ENCODE assay signal across 11 cellular contexts in genomic region chr1:74579425-74579824, GRCh38.
A peak's percentile ranks its signal among the peaks of the same experiment; 100 is the strongest.
DNase-seq lines count a peak whose midpoint lies in the region; ATAC-seq, FAIRE-seq and TF ChIP-seq lines count a peak whose summit lies in the region.
"Had no signal": no experiment of that assay in that cellular context is flagged by ENCODE, and none has a peak within 500 bp of the region (broad histone marks: within the 10 kb centered on the region; RNA-seq: fewer than 3 reads in every experiment).

No MANE protein-coding gene starts in this region.

- no peaks in the 10 kb centered on the region for H4K20me1 ChIP-seq in GM12878 (ENCODE audit: control insufficient read depth, insufficient read depth)

- no peaks in the 10 kb centered on the region for H3K27me3 ChIP-seq in GM12878 (replicated peaks in 1 of 2; ENCODE audit: control insufficient read depth in 2 of 2, insufficient read depth in 2 of 2, low read length in 1 of 2)
- no peaks in the 10 kb centered on the region for H3K27me3 ChIP-seq in mesenchymal stem cell (ENCODE audit: control insufficient read depth in 1 of 2, insufficient read depth in 1 of 2, low read length in 2 of 2)
- H3K27me3 ChIP-seq: gastroesophageal sphincter had no signal

- SMC1A ChIA-PET in GM12878 (lab: Charles Lee; ENCODE audit: uncharacterized antibody, unreplicated experiment): interaction anchor here (0.9 to 1.5 kb wide), 2 partner anchors 37 to 110 kb away, joined by 3 to 5 read pairs; no protein-coding TSS in a partner anchor

- TF ChIP-seq POLR2A in GM12878 (IDR thresholded peaks at IDR 0.05; ENCODE audit: low read depth, low read length): no peak

- no peaks in the 10 kb centered on the region for H3K79me2 ChIP-seq in GM12878 (ENCODE audit: control insufficient read depth, insufficient read depth, low read length)

- H2BK5ac ChIP-seq in mesenchymal stem cell (ENCODE audit: low read depth, low read length, poor library complexity, severe bottlenecking): no peak overlapping the region

- H2AK5ac ChIP-seq in mesenchymal stem cell (ENCODE audit: low read length, severe bottlenecking): no peak overlapping the region

- RAD21 ChIA-PET in GM12878 (lab: Charles Lee; ENCODE audit: unreplicated experiment): interaction anchor here (0.6 kb wide), 1 partner anchor 14 kb away, joined by 3 read pairs; no protein-coding TSS in a partner anchor

- H3K36me3 ChIP-seq in GM12878 (ENCODE audit: control insufficient read depth in 2 of 2, insufficient read depth in 2 of 2, low read length in 1 of 2) (no peaks in the 10 kb centered on the region), mesenchymal stem cell (ENCODE audit: control insufficient read depth in 1 of 2, insufficient read depth in 2 of 2, low read depth in 1 of 2, low read length in 2 of 2) (no peaks in the 10 kb centered on the region)
- H3K36me3 ChIP-seq: gastroesophageal sphincter had no signal

- ATAC-seq in GM18520 (IDR thresholded peaks at IDR 0.05; ENCODE audit: unreplicated experiment) (peak; percentile 98), GM21447 (IDR thresholded peaks at IDR 0.05; ENCODE audit: unreplicated experiment) (peak; percentile 98), HG03095 (IDR thresholded peaks at IDR 0.05; ENCODE audit: unreplicated experiment) (peak; percentile 99), GM12878 (peak; percentile 98)
- ATAC-seq: gastroesophageal sphincter had no signal

- no peak for TF ChIP-seq EP300 in GM12878 (IDR thresholded peaks at IDR 0.05; ENCODE audit: borderline replicate concordance in 1 of 2, control insufficient read depth in 1 of 2, low read depth in 2 of 2, low read length in 2 of 2)

- H2BK15ac ChIP-seq in mesenchymal stem cell (ENCODE audit: low read depth, poor library complexity, severe bottlenecking): no peak overlapping the region

- no peak overlapping the region for H3K4ac ChIP-seq in mesenchymal stem cell (ENCODE audit: low read depth in 1 of 2, low read length in 2 of 2)

- peak; percentile 65 for DNase-seq in GM12878 (ENCODE audit: low read depth, low spot score)
- no peak for DNase-seq in mesenchymal stem cell
- DNase-seq in activated effector memory CD4-positive, alpha-beta T cell treated with Interleukin-2 at 50 U/mL for 16 hours: no peak
- DNase-seq in NCI-H2171 (lab: John Stamatoyannopoulos, UW): no peak
- DNase-seq in NCI-H2196 (lab: John Stamatoyannopoulos, UW; ENCODE audit: unreplicated experiment): no peak
- DNase-seq: GOT3; stimulated activated CD8-positive, alpha-beta memory T cell treated with anti-CD3 and anti-CD28 coated beads, Interleukin-4, amount 100 ng/mL, for 48 hours had no signal

- peak; percentile 94 for FAIRE-seq in GM12878 (lab: Jason Lieb, UNC)

- H3K4me2 ChIP-seq in GM12878 (ENCODE audit: control insufficient read depth, insufficient read depth): peak overlapping the region; percentile 51; the same call in 1 of the 2 replicates
- H3K4me2 ChIP-seq in mesenchymal stem cell (ENCODE audit: low read length, poor library complexity, severe bottlenecking): no peak overlapping the region

- no peak for TF ChIP-seq CTCF in GM12878 (IDR thresholded peaks at IDR 0.05 in 2 of 3, conservative IDR thresholded peaks at IDR 0.05 in 1 of 3; ENCODE audit: control insufficient read depth in 2 of 3, extremely low read depth in 1 of 3, insufficient read depth in 1 of 3, low read depth in 3 of 3, low read length in 3 of 3)

- no peak overlapping the region for H4K91ac ChIP-seq in mesenchymal stem cell (ENCODE audit: low read length)

- H3K4me1 ChIP-seq in GM12878 (ENCODE audit: control insufficient read depth, insufficient read depth, low read length): peaks cover 6% of the 10 kb centered on the region; the same call in 1 of the 2 replicates
- H3K4me1 ChIP-seq in mesenchymal stem cell (ENCODE audit: control insufficient read depth, insufficient read depth, low read depth, low read length): no peaks in the 10 kb centered on the region
- H3K4me1 ChIP-seq: gastroesophageal sphincter had no signal

- H2BK120ac ChIP-seq in mesenchymal stem cell (ENCODE audit: low read depth, low read length): no peak overlapping the region

- H3K27ac ChIP-seq in GM12878 (ENCODE audit: control insufficient read depth, insufficient read depth) (no peak overlapping the region), mesenchymal stem cell (ENCODE audit: low read length, poor library complexity, severe bottlenecking) (no peak overlapping the region)
- H3K27ac ChIP-seq: gastroesophageal sphincter had no signal

- H2AFZ ChIP-seq in GM12878 (ENCODE audit: control insufficient read depth, low read depth, low read length): no peak overlapping the region
- no peak overlapping the region for H2AFZ ChIP-seq in mesenchymal stem cell (ENCODE audit: low read depth, low read length)

- WGBS in GM12878 (ENCODE audit: insufficient coverage, insufficient replicate concordance, low lambda C conversion rate, missing lambda C conversion rate): 12% methylated on average over 3 of the region's 3 CpGs
- WGBS in mesenchymal stem cell: 65% methylated on average over 3 of the region's 3 CpGs

- H3K9ac ChIP-seq in GM12878 (ENCODE audit: control insufficient read depth, insufficient read depth, low read length) (no peak overlapping the region), mesenchymal stem cell (ENCODE audit: low read length) (no peak overlapping the region)

- H3K4me3 ChIP-seq in GM12878 (no peak overlapping the region), mesenchymal stem cell (ENCODE audit: insufficient read depth in 1 of 2, low read depth in 1 of 2, low read length in 2 of 2) (no peak overlapping the region)
- H3K4me3 ChIP-seq: gastroesophageal sphincter had no signal

- in situ Hi-C loops in GM12878 (cut with MboI): no loop called here

- no peak overlapping the region for H3K14ac ChIP-seq in mesenchymal stem cell (ENCODE audit: low read length in 2 of 2)

- POLR2A ChIA-PET in GM12878 (lab: Charles Lee): no interaction called here

- no peak for TF ChIP-seq RAD21 in GM12878 (IDR thresholded peaks at IDR 0.05; ENCODE audit: insufficient read depth, low read depth, low read length)

- H3K9me3 ChIP-seq in GM12878 (replicated peaks; ENCODE audit: control insufficient read depth, insufficient read depth, low read length) (no peaks in the 10 kb centered on the region), mesenchymal stem cell (ENCODE audit: control insufficient read depth, low read length) (no peaks in the 10 kb centered on the region)
- H3K9me3 ChIP-seq: gastroesophageal sphincter had no signal

- H3K79me1 ChIP-seq in mesenchymal stem cell (replicated peaks; ENCODE audit: low read length, poor library complexity, severe bottlenecking): no peaks in the 10 kb centered on the region

- no peak overlapping the region for H3K18ac ChIP-seq in mesenchymal stem cell (ENCODE audit: low read depth in 1 of 2, low read length in 2 of 2)

- BruUV-seq in GM12878 (replicated peaks; lab: Mats Ljungman, UMichigan): no TSS peak

- CTCF ChIA-PET in GM12878 (lab: Yijun Ruan, JAX): interaction anchor here (0.7 to 1.7 kb wide), 3 partner anchors 20 to 154 kb away, joined by 3 to 4 read pairs (median 3); partner anchors contain the start of genes CRYZ and TYW3

- no peak overlapping the region for H2BK12ac ChIP-seq in mesenchymal stem cell (ENCODE audit: low read length in 2 of 2)

- H3K23ac ChIP-seq in mesenchymal stem cell (ENCODE audit: low read length in 2 of 2): no peak overlapping the region

- intact Hi-C loops in GM12878 (cut with micrococcal nuclease; ENCODE audit: unreplicated experiment): loop anchor here (5.0 kb wide), 1 partner anchor 103 kb away; no protein-coding TSS in a partner anchor

- H4K8ac ChIP-seq in mesenchymal stem cell (ENCODE audit: low read length): no peak overlapping the region

TF ChIP-seq in GM12878, 131 proteins besides CTCF, POLR2A, EP300 and RAD21:
- peak; percentile 31; the same call in 1 of the 2 replicates for TF ChIP-seq RELB (IDR thresholded peaks at IDR 0.05; ENCODE audit: low read depth)
- peak; percentile 66 for TF ChIP-seq RUNX3 (IDR thresholded peaks at IDR 0.05; ENCODE audit: low read length)
- TF ChIP-seq IKZF2 (IDR thresholded peaks at IDR 0.05): peak; percentile 44 to 49; a peak in 2 of 4 replicates
- no peak for TF ChIP-seq BACH1 (IDR thresholded peaks at IDR 0.05; ENCODE audit: borderline replicate concordance)
- TF ChIP-seq IRF4 (IDR thresholded peaks at IDR 0.05; ENCODE audit: low read depth, low read length): peak; percentile 59; the same call in 1 of the 2 replicates
- TF ChIP-seq HDGF (IDR thresholded peaks at IDR 0.05): no peak
- TF ChIP-seq ZNF217 (IDR thresholded peaks at IDR 0.05): no peak
- no peak for TF ChIP-seq ZNF274 (IDR thresholded peaks at IDR 0.05; ENCODE audit: insufficient read depth, insufficient read length)
- peak in 1 of 2 experiments; percentile 16; a peak in 1 of 4 replicates for TF ChIP-seq ETV6 (conservative IDR thresholded peaks at IDR 0.05 in 1 of 2, IDR thresholded peaks at IDR 0.05 in 1 of 2; ENCODE audit: borderline replicate concordance in 1 of 2, low read depth in 1 of 2)
